Comparison of ENCODE assay signal across 9 cellular contexts in genomic region chr5:141849371-141850182, GRCh38. TPM values are rescaled to one million over a fixed set of nuclear protein-coding genes. Genes with fewer than 3 reads are reported as not detected.
DNase-seq lines count a peak whose midpoint lies in the region; ATAC-seq, FAIRE-seq and TF ChIP-seq lines count a peak whose summit lies in the region.
"Had no signal": no experiment of that assay in that cellular context is flagged by ENCODE, and none has a peak within 500 bp of the region (broad histone marks: within the 10 kb centered on the region; RNA-seq: fewer than 3 reads in every experiment).

No MANE protein-coding gene starts in this region.

- no peaks in the 10 kb centered on the region for H4K20me1 ChIP-seq in H1 (replicated peaks in 1 of 2; ENCODE audit: control insufficient read depth in 1 of 2, insufficient read depth in 2 of 2, low read length in 2 of 2)

- peak overlapping the region; percentile 96 for H4K5ac ChIP-seq in H1 (ENCODE audit: insufficient read length, low read depth, low read length)

- POLR2A ChIA-PET in H1 (lab: Charles Lee; ENCODE audit: partially characterized antibody), result interaction anchor here (0.6 to 10.7 kb wide), 16 partner anchors 9 to 1966 kb away, joined by 3 to 173 read pairs (median 5); partner anchors contain the start of gene PCDH1

- peak overlapping the region; percentile 13; the same call in 1 of the 2 replicates for H2BK20ac ChIP-seq in H1 (ENCODE audit: low read length)

- peak overlapping the region; percentile 98 for H3K18ac ChIP-seq in H1 (ENCODE audit: extremely low read depth, low read length)

- H3K27me3 ChIP-seq in H1 (replicated peaks in 1 of 4; ENCODE audit: control insufficient read depth in 3 of 4, extremely low read depth in 1 of 4, insufficient read depth in 3 of 4, low read length in 3 of 4), result no peaks in the 10 kb centered on the region

- H3K4ac ChIP-seq in H1 (replicated peaks; ENCODE audit: insufficient read length, low read depth, low read length), result peak overlapping the region; percentile 75

- H2AK5ac ChIP-seq in H1 (ENCODE audit: low read depth, low read length), result peak overlapping the region; percentile 67; the same call in 1 of the 2 replicates

- peak overlapping the region; percentile 97 for H2BK12ac ChIP-seq in H1 (ENCODE audit: low read depth, low read length)

- H2AFZ ChIP-seq in H1 (ENCODE audit: low read length), result no peak overlapping the region

- no peak overlapping the region; the same call in 1 of the 2 replicates for H2BK15ac ChIP-seq in H1 (ENCODE audit: low read length)

- FAIRE-seq in H1 (lab: Jason Lieb, UNC), result no peak

- CTCF ChIA-PET in H1 (lab: Charles Lee; ENCODE audit: partially characterized antibody), result interaction anchor here (0.8 to 17.3 kb wide), 12 partner anchors 9 to 180 kb away, joined by 3 to 273 read pairs (median 4); partner anchors contain the start of gene PCDH1

- H2BK5ac ChIP-seq in H1 (ENCODE audit: low read depth, low read length), result peak overlapping the region; percentile 99

- TF ChIP-seq POLR2A in H1 (IDR thresholded peaks at IDR 0.05; ENCODE audit: control extremely low read depth in 1 of 2, low read depth in 2 of 2, low read length in 2 of 2), result peak in 1 of 2 experiments; percentile 74; a peak in 2 of 3 replicates

- H3K23me2 ChIP-seq in H1 (ENCODE audit: low read depth, low read length), result peaks cover 8% of the 10 kb centered on the region; the same call in 1 of the 2 replicates

- no peak for TF ChIP-seq CTCF in H1 (IDR thresholded peaks at IDR 0.05; ENCODE audit: control extremely low read depth in 1 of 3, insufficient read depth in 1 of 3, low read depth in 1 of 3, low read length in 3 of 3)

- peak overlapping the region; percentile 80 to 100 for H3K4me2 ChIP-seq in H1 (ENCODE audit: insufficient read depth in 1 of 2, low read depth in 2 of 2, low read length in 2 of 2)

- peak overlapping the region; percentile 47 to 78 (median 70) for H3K4me3 ChIP-seq in H1 (ENCODE audit: extremely low read depth in 1 of 4, insufficient read depth in 2 of 4, low read depth in 3 of 4, low read length in 4 of 4)

- peak; percentile 95 for DNase-seq in AG20443 (ENCODE audit: low spot score)
- peak; percentile 86 for DNase-seq in NCI-H774 (lab: John Stamatoyannopoulos, UW)
- DNase-seq in activated CD8-positive, alpha-beta memory T cell treated with anti-CD3 and anti-CD28 coated beads for 48 hours (ENCODE audit: low read depth in 2 of 3, low spot score in 2 of 3), result peak; percentile 40 to 53 (median 42)
- DNase-seq in H1 (ENCODE audit: low read depth in 1 of 2, low spot score in 2 of 2), result peak; percentile 58 to 93
- peak; percentile 96 for DNase-seq in mesenteric fat pad (ENCODE audit: low spot score)
- peak; percentile 43 for DNase-seq in stimulated activated CD8-positive, alpha-beta memory T cell treated with anti-CD3 and anti-CD28 coated beads, Interleukin-15, amount 100 ng/mL, for 1 hour (ENCODE audit: low read depth)

- H3K56ac ChIP-seq in H1 (replicated peaks; ENCODE audit: insufficient read length, low read depth, low read length), result peak overlapping the region; percentile 91

- H4K91ac ChIP-seq in H1 (replicated peaks; ENCODE audit: insufficient read length, low read length), result peak overlapping the region; percentile 98

- H3K14ac ChIP-seq in H1 (ENCODE audit: insufficient read length), result no peak overlapping the region

- H3K27ac ChIP-seq in H1 (ENCODE audit: low read depth, low read length), result peak overlapping the region; percentile 99

- no peak; a peak in 1 of 4 replicates for TF ChIP-seq RAD21 in H1 (IDR thresholded peaks at IDR 0.05 in 1 of 2, conservative IDR thresholded peaks at IDR 0.05 in 1 of 2; ENCODE audit: low read depth in 2 of 2, low read length in 2 of 2)

- peak in 1 of 2 experiments; percentile 82; a peak in 1 of 3 replicates for TF ChIP-seq EP300 in H1 (IDR thresholded peaks at IDR 0.05; ENCODE audit: borderline replicate concordance in 1 of 2, low read depth in 2 of 2, low read length in 2 of 2)

- H2BK120ac ChIP-seq in H1 (replicated peaks; ENCODE audit: low read depth, low read length), result peak overlapping the region; percentile 30

- peaks cover 0 to 11% (median 5%) of the 10 kb centered on the region in 4 experiments; a peak in 5 of 8 replicates for H3K36me3 ChIP-seq in H1 (ENCODE audit: control insufficient read depth in 2 of 4, insufficient read depth in 4 of 4, low read length in 3 of 4)

- peaks cover 6% of the 10 kb centered on the region; the same call in 1 of the 2 replicates for H3K79me1 ChIP-seq in H1 (ENCODE audit: low read depth, low read length)

- H3K9me3 ChIP-seq in H1 (ENCODE audit: insufficient read depth in 2 of 2, low read depth in 1 of 2, low read length in 1 of 2), result no peaks in the 10 kb centered on the region

- H3K23ac ChIP-seq in H1 (ENCODE audit: insufficient read length), result no peak overlapping the region

- 1% methylated on average over 36 of the region's 76 CpGs; no CpG with 5 or more reads in 1 of the 2 experiments for WGBS in H1 (ENCODE audit: extremely low coverage in 1 of 2, insufficient coverage in 1 of 2, insufficient read length in 1 of 2, insufficient replicate concordance in 2 of 2, low coverage in 1 of 2, low lambda C conversion rate in 2 of 2, missing lambda C conversion rate in 1 of 2), 2 experiments

- peaks cover 27 to 57% (median 46%) of the 10 kb centered on the region in 4 experiments for H3K4me1 ChIP-seq in H1 (replicated peaks in 1 of 4; ENCODE audit: control insufficient read depth in 3 of 4, insufficient read depth in 4 of 4, low read length in 3 of 4)

- peak overlapping the region; percentile 99 for H4K8ac ChIP-seq in H1 (ENCODE audit: extremely low read depth, insufficient read depth, low read length)

- ATAC-seq in GM19043 (IDR thresholded peaks at IDR 0.05; ENCODE audit: low read depth, unreplicated experiment) (peak; percentile 73), HG03432 (IDR thresholded peaks at IDR 0.05; ENCODE audit: unreplicated experiment) (peak; percentile 84)

- peaks cover 0 to 8% of the 10 kb centered on the region in 2 experiments; a peak in 1 of 4 replicates for H3K79me2 ChIP-seq in H1 (ENCODE audit: control insufficient read depth in 1 of 2, insufficient read depth in 2 of 2, low read length in 2 of 2)

- H3K9ac ChIP-seq in H1 (replicated peaks in 1 of 4; ENCODE audit: extremely low read depth in 1 of 4, low read depth in 3 of 4, low read length in 3 of 4), result peak overlapping the region; percentile 86 to 97 (median 92)

TF ChIP-seq in H1, 55 proteins besides CTCF, POLR2A, EP300 and RAD21 (continues in another document):
- TF ChIP-seq RXRA (IDR thresholded peaks at IDR 0.05; ENCODE audit: insufficient read depth, low read depth, low read length), result no peak
- no peak for TF ChIP-seq USF2 (IDR thresholded peaks at IDR 0.05; ENCODE audit: low read length)
- TF ChIP-seq POLR2AphosphoS5 (IDR thresholded peaks at IDR 0.05; ENCODE audit: low read depth, low read length), result no peak; the same call in none of the 2 replicates
- TF ChIP-seq SP4 (IDR thresholded peaks at IDR 0.05; ENCODE audit: low read length), result no peak
- peak; percentile 98 for TF ChIP-seq ASH2L (IDR thresholded peaks at IDR 0.05; ENCODE audit: low read length)
- TF ChIP-seq CHD2 (IDR thresholded peaks at IDR 0.05; ENCODE audit: low read length), result peak; percentile 33
- TF ChIP-seq TAF7 (optimal IDR thresholded peaks at IDR 0.05; ENCODE audit: borderline replicate concordance, low read depth, low read length), result peak; percentile 76
- TF ChIP-seq BRCA1 (IDR thresholded peaks at IDR 0.05; ENCODE audit: low read depth, low read length), result no peak

RNA-seq across cellular contexts. Expression of gene PCDH1, which starts 28.6 kb away (rescaled TPM):
- total RNA-seq in H1 (2021; fragmentation: NEBNext Ultra II Directional; extraction: Animal tissue kit (Norgen Biotek cat#: 25700)), result 101 and 106 TPM in 2 replicates
- polyA plus RNA-seq in H1 (2011; rRNA removed), result 102 and 120 TPM in 2 replicates
- polyA plus RNA-seq in H1 (2011; cell fraction: cytosol; rRNA removed), result 88.6 TPM
- 154 TPM for polyA plus RNA-seq in H1 (2011; cell fraction: nucleus; rRNA removed)
- polyA plus RNA-seq in H1 (2012, experiment 1 of 2), result 74.4 to 110 TPM (median 100 TPM) in 4 replicates
- 97.8 TPM for polyA plus RNA-seq in H1 (2012, experiment 2 of 2)
- polyA plus RNA-seq in H1 (2013, experiment 1 of 2), result 130 TPM
- polyA plus RNA-seq in H1 (2013, experiment 2 of 2), result 120 TPM
- 292 and 318 TPM in 2 replicates for polyA minus RNA-seq in H1 (2011; rRNA and poly(A)+ RNA removed)
- polyA minus RNA-seq in H1 (2011; cell fraction: cytosol; rRNA and poly(A)+ RNA removed), result 143 TPM
- 96.9 TPM for polyA minus RNA-seq in H1 (2011; cell fraction: nucleus; rRNA and poly(A)+ RNA removed)
- total RNA-seq in mesenteric fat pad, result 43.8 TPM
- total RNA-seq: T-helper 2 cell treated with Interferon-gamma antibody and Interleukin-4, amounts not matched to agents 100 ng/mL and 5 ng/mL, for 36 hours had no signal

Comparison
In these comparisons a context has a peak if more than half of its experiments do, and no peak if none do; other contexts are left out.
1. Peak in every context shown above with its lines: DNase-seq, ATAC-seq, H3K4me3 ChIP-seq and H3K27ac ChIP-seq.
2. DNase-seq: peak in every context shown above with its lines; median percentile 96 in mesenteric fat pad; 95 in AG20443; 86 in NCI-H774; 76 in H1; 43 in stimulated activated CD8-positive, alpha-beta memory T cell treated with anti-CD3 and anti-CD28 coated beads, Interleukin-15, amount 100 ng/mL, for 1 hour; 42 in activated CD8-positive, alpha-beta memory T cell treated with anti-CD3 and anti-CD28 coated beads for 48 hours.